ENCODE assay signal across 1 cellular context in the genomic region with DNA sequence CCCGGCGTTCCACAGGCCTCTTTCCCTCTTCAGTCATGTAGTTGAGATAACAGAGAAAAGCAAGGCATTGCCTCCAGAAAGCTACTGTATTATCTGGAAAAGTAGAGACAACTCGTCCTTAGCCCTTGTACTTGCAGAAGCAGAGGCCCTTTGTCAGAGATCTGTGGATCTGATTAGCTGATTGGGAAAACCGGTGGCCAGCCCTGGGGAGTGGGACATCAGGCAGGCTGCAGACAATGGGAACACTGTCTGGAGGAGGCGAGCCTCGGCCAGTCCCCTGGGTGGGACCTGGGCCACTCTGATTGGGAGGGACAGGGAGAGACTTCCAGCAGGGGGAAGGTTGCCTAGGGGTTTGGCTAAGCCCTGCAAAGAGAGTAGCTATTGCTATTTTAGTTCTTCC.
TF ChIP-seq lines count a peak whose summit lies in the region.

No MANE protein-coding gene starts in this region.

TF ChIP-seq in GM23338, 12 proteins besides CTCF, POLR2A, EP300 and RAD21 (continued from another document):
- TF ChIP-seq, protein P1, sequence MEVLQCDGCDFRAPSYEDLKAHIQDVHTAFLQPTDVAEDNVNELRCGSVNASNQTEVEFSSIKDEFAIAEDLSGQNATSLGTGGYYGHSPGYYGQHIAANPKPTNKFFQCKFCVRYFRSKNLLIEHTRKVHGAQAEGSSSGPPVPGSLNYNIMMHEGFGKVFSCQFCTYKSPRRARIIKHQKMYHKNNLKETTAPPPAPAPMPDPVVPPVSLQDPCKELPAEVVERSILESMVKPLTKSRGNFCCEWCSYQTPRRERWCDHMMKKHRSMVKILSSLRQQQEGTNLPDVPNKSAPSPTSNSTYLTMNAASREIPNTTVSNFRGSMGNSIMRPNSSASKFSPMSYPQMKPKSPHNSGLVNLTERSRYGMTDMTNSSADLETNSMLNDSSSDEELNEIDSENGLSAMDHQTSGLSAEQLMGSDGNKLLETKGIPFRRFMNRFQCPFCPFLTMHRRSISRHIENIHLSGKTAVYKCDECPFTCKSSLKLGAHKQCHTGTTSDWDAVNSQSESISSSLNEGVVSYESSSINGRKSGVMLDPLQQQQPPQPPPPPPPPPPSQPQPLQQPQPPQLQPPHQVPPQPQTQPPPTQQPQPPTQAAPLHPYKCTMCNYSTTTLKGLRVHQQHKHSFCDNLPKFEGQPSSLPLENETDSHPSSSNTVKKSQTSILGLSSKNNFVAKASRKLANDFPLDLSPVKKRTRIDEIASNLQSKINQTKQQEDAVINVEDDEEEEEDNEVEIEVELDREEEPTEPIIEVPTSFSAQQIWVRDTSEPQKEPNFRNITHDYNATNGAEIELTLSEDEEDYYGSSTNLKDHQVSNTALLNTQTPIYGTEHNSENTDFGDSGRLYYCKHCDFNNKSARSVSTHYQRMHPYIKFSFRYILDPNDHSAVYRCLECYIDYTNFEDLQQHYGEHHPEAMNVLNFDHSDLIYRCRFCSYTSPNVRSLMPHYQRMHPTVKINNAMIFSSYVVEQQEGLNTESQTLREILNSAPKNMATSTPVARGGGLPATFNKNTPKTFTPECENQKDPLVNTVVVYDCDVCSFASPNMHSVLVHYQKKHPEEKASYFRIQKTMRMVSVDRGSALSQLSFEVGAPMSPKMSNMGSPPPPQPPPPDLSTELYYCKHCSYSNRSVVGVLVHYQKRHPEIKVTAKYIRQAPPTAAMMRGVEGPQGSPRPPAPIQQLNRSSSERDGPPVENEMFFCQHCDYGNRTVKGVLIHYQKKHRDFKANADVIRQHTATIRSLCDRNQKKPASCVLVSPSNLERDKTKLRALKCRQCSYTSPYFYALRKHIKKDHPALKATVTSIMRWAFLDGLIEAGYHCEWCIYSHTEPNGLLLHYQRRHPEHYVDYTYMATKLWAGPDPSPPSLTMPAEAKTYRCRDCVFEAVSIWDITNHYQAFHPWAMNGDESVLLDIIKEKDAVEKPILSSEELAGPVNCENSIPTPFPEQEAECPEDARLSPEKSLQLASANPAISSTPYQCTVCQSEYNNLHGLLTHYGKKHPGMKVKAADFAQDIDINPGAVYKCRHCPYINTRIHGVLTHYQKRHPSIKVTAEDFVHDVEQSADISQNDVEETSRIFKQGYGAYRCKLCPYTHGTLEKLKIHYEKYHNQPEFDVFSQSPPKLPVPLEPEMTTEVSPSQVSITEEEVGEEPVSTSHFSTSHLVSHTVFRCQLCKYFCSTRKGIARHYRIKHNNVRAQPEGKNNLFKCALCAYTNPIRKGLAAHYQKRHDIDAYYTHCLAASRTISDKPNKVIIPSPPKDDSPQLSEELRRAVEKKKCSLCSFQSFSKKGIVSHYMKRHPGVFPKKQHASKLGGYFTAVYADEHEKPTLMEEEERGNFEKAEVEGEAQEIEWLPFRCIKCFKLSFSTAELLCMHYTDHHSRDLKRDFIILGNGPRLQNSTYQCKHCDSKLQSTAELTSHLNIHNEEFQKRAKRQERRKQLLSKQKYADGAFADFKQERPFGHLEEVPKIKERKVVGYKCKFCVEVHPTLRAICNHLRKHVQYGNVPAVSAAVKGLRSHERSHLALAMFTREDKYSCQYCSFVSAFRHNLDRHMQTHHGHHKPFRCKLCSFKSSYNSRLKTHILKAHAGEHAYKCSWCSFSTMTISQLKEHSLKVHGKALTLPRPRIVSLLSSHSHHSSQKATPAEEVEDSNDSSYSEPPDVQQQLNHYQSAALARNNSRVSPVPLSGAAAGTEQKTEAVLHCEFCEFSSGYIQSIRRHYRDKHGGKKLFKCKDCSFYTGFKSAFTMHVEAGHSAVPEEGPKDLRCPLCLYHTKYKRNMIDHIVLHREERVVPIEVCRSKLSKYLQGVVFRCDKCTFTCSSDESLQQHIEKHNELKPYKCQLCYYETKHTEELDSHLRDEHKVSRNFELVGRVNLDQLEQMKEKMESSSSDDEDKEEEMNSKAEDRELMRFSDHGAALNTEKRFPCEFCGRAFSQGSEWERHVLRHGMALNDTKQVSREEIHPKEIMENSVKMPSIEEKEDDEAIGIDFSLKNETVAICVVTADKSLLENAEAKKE (CRISPR knock-in tag; IDR thresholded peaks at IDR 0.05): no peak
- TF ChIP-seq EZH2 (IDR thresholded peaks at IDR 0.05; ENCODE audit: low read depth, unreplicated experiment) (no peak), NANOG (IDR thresholded peaks at IDR 0.05; ENCODE audit: borderline replicate concordance) (no peak)
TF ChIP-seq in GM23338: peak in this region for 0.
